Comparison of ENCODE assay signal across 1 cellular context in the genomic region with DNA sequence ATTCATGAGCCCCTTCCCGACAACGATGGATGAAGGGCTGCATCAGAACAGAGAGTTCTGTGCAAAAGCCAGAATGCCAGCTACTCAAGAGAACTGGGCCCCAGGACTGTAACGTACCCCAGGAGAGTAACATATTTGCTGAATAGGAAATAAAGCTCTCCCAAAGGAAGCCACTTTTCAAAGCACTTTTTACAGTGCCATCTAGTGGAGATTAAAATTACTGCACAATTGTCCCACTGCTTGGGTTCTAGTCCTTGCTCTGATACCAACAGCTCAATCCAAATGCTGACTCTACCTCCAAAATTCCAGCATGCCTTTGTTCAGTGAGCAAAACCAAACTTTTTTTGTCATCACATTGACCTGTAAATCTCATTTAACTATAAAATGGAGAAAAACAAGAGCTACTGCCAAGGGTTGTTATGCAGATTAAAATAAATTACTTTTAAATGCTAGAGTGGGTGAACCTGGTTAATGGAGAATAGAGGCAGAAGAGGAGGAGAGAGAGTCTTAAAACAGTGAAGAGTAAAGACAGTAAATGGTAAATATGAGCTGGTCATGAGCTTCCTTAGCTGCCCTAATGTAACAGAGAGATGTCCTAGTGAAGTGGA.
TF ChIP-seq lines count a peak whose summit lies in the region.

No MANE protein-coding gene starts in this region.

TF ChIP-seq in WTC11, 78 proteins besides CTCF, POLR2A, EP300 and RAD21 (continued from another document):
- TF ChIP-seq, protein P1, sequence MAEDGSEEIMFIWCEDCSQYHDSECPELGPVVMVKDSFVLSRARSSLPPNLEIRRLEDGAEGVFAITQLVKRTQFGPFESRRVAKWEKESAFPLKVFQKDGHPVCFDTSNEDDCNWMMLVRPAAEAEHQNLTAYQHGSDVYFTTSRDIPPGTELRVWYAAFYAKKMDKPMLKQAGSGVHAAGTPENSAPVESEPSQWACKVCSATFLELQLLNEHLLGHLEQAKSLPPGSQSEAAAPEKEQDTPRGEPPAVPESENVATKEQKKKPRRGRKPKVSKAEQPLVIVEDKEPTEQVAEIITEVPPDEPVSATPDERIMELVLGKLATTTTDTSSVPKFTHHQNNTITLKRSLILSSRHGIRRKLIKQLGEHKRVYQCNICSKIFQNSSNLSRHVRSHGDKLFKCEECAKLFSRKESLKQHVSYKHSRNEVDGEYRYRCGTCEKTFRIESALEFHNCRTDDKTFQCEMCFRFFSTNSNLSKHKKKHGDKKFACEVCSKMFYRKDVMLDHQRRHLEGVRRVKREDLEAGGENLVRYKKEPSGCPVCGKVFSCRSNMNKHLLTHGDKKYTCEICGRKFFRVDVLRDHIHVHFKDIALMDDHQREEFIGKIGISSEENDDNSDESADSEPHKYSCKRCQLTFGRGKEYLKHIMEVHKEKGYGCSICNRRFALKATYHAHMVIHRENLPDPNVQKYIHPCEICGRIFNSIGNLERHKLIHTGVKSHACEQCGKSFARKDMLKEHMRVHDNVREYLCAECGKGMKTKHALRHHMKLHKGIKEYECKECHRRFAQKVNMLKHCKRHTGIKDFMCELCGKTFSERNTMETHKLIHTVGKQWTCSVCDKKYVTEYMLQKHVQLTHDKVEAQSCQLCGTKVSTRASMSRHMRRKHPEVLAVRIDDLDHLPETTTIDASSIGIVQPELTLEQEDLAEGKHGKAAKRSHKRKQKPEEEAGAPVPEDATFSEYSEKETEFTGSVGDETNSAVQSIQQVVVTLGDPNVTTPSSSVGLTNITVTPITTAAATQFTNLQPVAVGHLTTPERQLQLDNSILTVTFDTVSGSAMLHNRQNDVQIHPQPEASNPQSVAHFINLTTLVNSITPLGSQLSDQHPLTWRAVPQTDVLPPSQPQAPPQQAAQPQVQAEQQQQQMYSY (CRISPR knock-in tag; IDR thresholded peaks at IDR 0.05): no peak
- TF ChIP-seq, protein P2, sequence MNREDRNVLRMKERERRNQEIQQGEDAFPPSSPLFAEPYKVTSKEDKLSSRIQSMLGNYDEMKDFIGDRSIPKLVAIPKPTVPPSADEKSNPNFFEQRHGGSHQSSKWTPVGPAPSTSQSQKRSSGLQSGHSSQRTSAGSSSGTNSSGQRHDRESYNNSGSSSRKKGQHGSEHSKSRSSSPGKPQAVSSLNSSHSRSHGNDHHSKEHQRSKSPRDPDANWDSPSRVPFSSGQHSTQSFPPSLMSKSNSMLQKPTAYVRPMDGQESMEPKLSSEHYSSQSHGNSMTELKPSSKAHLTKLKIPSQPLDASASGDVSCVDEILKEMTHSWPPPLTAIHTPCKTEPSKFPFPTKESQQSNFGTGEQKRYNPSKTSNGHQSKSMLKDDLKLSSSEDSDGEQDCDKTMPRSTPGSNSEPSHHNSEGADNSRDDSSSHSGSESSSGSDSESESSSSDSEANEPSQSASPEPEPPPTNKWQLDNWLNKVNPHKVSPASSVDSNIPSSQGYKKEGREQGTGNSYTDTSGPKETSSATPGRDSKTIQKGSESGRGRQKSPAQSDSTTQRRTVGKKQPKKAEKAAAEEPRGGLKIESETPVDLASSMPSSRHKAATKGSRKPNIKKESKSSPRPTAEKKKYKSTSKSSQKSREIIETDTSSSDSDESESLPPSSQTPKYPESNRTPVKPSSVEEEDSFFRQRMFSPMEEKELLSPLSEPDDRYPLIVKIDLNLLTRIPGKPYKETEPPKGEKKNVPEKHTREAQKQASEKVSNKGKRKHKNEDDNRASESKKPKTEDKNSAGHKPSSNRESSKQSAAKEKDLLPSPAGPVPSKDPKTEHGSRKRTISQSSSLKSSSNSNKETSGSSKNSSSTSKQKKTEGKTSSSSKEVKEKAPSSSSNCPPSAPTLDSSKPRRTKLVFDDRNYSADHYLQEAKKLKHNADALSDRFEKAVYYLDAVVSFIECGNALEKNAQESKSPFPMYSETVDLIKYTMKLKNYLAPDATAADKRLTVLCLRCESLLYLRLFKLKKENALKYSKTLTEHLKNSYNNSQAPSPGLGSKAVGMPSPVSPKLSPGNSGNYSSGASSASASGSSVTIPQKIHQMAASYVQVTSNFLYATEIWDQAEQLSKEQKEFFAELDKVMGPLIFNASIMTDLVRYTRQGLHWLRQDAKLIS (CRISPR knock-in tag; IDR thresholded peaks at IDR 0.05; ENCODE audit: borderline replicate concordance): no peak
